8 cellular contexts compared by ENCODE assay signal in the genomic region with DNA sequence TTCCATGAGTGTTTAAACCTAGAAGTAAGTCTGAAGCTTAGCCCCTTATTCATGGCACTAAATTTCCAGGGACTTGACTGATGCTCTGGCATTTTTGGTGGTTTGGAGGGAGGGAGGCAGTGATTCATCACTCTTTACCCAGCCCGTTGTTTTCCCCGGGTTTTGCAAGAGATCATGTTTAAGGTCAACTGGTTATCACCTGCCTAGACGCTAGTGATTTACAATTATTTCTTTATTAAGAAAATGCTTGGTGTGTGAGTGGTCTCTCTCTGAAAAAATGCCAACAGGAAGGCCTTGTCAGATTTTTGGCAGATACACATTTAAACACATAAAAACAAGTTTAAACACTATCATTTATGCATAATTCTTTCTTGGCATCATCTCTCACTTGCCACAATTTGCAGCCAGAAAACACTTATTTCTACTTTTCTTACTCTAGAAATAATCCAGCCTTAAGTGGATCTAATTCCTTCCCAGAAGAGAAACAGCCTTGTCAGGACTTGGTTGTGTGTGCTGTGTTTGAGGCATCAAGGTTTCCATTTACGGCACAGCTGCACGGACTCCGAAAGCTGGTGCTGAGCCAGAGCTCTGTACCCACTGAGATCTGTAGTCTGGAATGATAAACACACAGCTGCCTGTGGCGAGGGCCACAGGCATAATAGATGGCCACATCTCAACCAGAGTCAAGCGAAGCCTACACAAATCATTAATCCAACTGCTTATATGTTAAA.
DNase-seq lines count a peak whose midpoint lies in the region; ATAC-seq and TF ChIP-seq lines count a peak whose summit lies in the region.

No MANE protein-coding gene starts in this region.

- no peak overlapping the region for H3K27ac Mint-ChIP-seq in natural killer cell treated with Interleukin-12 subunit alpha and Interleukin-12 subunit beta and Interleukin-15 and Interleukin-18, amount 100 ng/mL, for 72 hours
- no peak overlapping the region for H3K27ac Mint-ChIP-seq in activated T-cell treated with anti-CD3 and anti-CD28 coated beads, Interleukin-2, amount 50 U/mL, for 72 hours

- ATAC-seq in SK-N-SH treated with all-trans-retinoic acid at 6 μM for 48 hours (peak; percentile 77), HG02763 (IDR thresholded peaks at IDR 0.05; ENCODE audit: unreplicated experiment) (no peak)
- no peak for ATAC-seq in natural killer cell treated with Interleukin-12 subunit alpha and Interleukin-12 subunit beta and Interleukin-15 and Interleukin-18, amount 100 ng/mL, for 72 hours
- ATAC-seq in activated T-cell treated with anti-CD3 and anti-CD28 coated beads, Interleukin-2, amount 50 U/mL, for 72 hours (replicated peaks in 1 of 2): no peak

- H3K27me3 Mint-ChIP-seq in natural killer cell treated with Interleukin-12 subunit alpha and Interleukin-12 subunit beta and Interleukin-15 and Interleukin-18, amount 100 ng/mL, for 72 hours: no peaks in the 10 kb centered on the region
- H3K27me3 Mint-ChIP-seq in activated T-cell treated with anti-CD3 and anti-CD28 coated beads, Interleukin-2, amount 50 U/mL, for 72 hours (ENCODE audit: low read depth): no peaks in the 10 kb centered on the region

- H3K9me3 Mint-ChIP-seq in natural killer cell treated with Interleukin-12 subunit alpha and Interleukin-12 subunit beta and Interleukin-15 and Interleukin-18, amount 100 ng/mL, for 72 hours: no peaks in the 10 kb centered on the region
- peaks cover 2 to 3% of the 10 kb centered on the region in 2 donors for H3K9me3 Mint-ChIP-seq in activated T-cell treated with anti-CD3 and anti-CD28 coated beads, Interleukin-2, amount 50 U/mL, for 72 hours

- no peaks in the 10 kb centered on the region for H3K36me3 Mint-ChIP-seq in natural killer cell treated with Interleukin-12 subunit alpha and Interleukin-12 subunit beta and Interleukin-15 and Interleukin-18, amount 100 ng/mL, for 72 hours
- no peaks in the 10 kb centered on the region for H3K36me3 Mint-ChIP-seq in activated T-cell treated with anti-CD3 and anti-CD28 coated beads, Interleukin-2, amount 50 U/mL, for 72 hours (ENCODE audit: insufficient read depth in 2 of 2)

- no peak overlapping the region for H3K4me3 Mint-ChIP-seq in natural killer cell treated with Interleukin-12 subunit alpha and Interleukin-12 subunit beta and Interleukin-15 and Interleukin-18, amount 100 ng/mL, for 72 hours
- H3K4me3 Mint-ChIP-seq in activated T-cell treated with anti-CD3 and anti-CD28 coated beads, Interleukin-2, amount 50 U/mL, for 72 hours: no peak overlapping the region

- peak; percentile 45 for DNase-seq in DMS79 (lab: John Stamatoyannopoulos, UW)
- no peak for DNase-seq in DMS79 treated with DMSO at 0.1 percent for 48 hours (lab: John Stamatoyannopoulos, UW)
- peak; percentile 93 for DNase-seq in glomerular visceral epithelial cell (ENCODE audit: extremely low spot score)
- DNase-seq in pons (ENCODE audit: low spot score): peak; percentile 93
- DNase-seq in natural killer cell treated with Interleukin-12 subunit alpha and Interleukin-12 subunit beta and Interleukin-15 and Interleukin-18, amount 100 ng/mL, for 72 hours (ENCODE audit: low spot score): no peak
- no peak for DNase-seq in activated T-cell treated with anti-CD3 and anti-CD28 coated beads, Interleukin-2, amount 50 U/mL, for 72 hours

- peaks cover 0 to 3% of the 10 kb centered on the region in 2 donors for H3K4me1 Mint-ChIP-seq in natural killer cell treated with Interleukin-12 subunit alpha and Interleukin-12 subunit beta and Interleukin-15 and Interleukin-18, amount 100 ng/mL, for 72 hours (ENCODE audit: low read depth in 2 of 2)
- no peaks in the 10 kb centered on the region for H3K4me1 Mint-ChIP-seq in activated T-cell treated with anti-CD3 and anti-CD28 coated beads, Interleukin-2, amount 50 U/mL, for 72 hours (ENCODE audit: low read depth)

TF ChIP-seq in SK-N-SH treated with all-trans-retinoic acid at 6 μM for 48 hours, 23 proteins besides CTCF, POLR2A, EP300 and RAD21:
- TF ChIP-seq, protein P1, sequence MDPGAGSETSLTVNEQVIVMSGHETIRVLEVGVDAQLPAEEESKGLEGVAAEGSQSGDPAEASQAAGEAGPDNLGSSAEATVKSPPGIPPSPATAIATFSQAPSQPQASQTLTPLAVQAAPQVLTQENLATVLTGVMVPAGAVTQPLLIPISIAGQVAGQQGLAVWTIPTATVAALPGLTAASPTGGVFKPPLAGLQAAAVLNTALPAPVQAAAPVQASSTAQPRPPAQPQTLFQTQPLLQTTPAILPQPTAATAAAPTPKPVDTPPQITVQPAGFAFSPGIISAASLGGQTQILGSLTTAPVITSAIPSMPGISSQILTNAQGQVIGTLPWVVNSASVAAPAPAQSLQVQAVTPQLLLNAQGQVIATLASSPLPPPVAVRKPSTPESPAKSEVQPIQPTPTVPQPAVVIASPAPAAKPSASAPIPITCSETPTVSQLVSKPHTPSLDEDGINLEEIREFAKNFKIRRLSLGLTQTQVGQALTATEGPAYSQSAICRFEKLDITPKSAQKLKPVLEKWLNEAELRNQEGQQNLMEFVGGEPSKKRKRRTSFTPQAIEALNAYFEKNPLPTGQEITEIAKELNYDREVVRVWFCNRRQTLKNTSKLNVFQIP (CRISPR knock-in tag; IDR thresholded peaks at IDR 0.05; ENCODE audit: borderline replicate concordance, low read depth): peak; percentile 86; the same call in 1 of the 2 replicates
- TF ChIP-seq, protein P2, sequence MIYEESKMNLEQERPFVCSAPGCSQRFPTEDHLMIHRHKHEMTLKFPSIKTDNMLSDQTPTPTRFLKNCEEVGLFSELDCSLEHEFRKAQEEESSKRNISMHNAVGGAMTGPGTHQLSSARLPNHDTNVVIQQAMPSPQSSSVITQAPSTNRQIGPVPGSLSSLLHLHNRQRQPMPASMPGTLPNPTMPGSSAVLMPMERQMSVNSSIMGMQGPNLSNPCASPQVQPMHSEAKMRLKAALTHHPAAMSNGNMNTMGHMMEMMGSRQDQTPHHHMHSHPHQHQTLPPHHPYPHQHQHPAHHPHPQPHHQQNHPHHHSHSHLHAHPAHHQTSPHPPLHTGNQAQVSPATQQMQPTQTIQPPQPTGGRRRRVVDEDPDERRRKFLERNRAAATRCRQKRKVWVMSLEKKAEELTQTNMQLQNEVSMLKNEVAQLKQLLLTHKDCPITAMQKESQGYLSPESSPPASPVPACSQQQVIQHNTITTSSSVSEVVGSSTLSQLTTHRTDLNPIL (CRISPR knock-in tag; IDR thresholded peaks at IDR 0.05; ENCODE audit: low read depth): no peak
- TF ChIP-seq ISL1 (CRISPR knock-in tag; IDR thresholded peaks at IDR 0.05): peak; percentile 86
- TF ChIP-seq CSDC2 (CRISPR knock-in tag; IDR thresholded peaks at IDR 0.05): no peak
- TF ChIP-seq, protein P3, sequence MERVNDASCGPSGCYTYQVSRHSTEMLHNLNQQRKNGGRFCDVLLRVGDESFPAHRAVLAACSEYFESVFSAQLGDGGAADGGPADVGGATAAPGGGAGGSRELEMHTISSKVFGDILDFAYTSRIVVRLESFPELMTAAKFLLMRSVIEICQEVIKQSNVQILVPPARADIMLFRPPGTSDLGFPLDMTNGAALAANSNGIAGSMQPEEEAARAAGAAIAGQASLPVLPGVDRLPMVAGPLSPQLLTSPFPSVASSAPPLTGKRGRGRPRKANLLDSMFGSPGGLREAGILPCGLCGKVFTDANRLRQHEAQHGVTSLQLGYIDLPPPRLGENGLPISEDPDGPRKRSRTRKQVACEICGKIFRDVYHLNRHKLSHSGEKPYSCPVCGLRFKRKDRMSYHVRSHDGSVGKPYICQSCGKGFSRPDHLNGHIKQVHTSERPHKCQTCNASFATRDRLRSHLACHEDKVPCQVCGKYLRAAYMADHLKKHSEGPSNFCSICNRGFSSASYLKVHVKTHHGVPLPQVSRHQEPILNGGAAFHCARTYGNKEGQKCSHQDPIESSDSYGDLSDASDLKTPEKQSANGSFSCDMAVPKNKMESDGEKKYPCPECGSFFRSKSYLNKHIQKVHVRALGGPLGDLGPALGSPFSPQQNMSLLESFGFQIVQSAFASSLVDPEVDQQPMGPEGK (CRISPR knock-in tag; IDR thresholded peaks at IDR 0.05; ENCODE audit: borderline replicate concordance): peak; percentile 60
- TF ChIP-seq TOX (CRISPR knock-in tag; IDR thresholded peaks at IDR 0.05; ENCODE audit: borderline replicate concordance): peak; percentile 70
- no peak for TF ChIP-seq SNAI2 (CRISPR knock-in tag; IDR thresholded peaks at IDR 0.05)
- TF ChIP-seq RARB (CRISPR knock-in tag; IDR thresholded peaks at IDR 0.05): no peak
- TF ChIP-seq PPARA (CRISPR knock-in tag; IDR thresholded peaks at IDR 0.05; ENCODE audit: borderline replicate concordance): no peak
- TF ChIP-seq ZC3H10 (CRISPR knock-in tag; IDR thresholded peaks at IDR 0.05): 0 out of 2 replicates have a peak, but pooled peaks have one; percentile 37
- TF ChIP-seq TCF4 (CRISPR knock-in tag; IDR thresholded peaks at IDR 0.05; ENCODE audit: borderline replicate concordance): no peak

Comparison
In these comparisons a context has a peak if more than half of its experiments do, and no peak if none do; other contexts are left out.
1. DNase-seq: peak in DMS79 (single experiment), glomerular visceral epithelial cell (single experiment) and pons (single experiment); none in DMS79 treated with DMSO at 0.1 percent for 48 hours (single experiment), natural killer cell treated with Interleukin-12 subunit alpha and Interleukin-12 subunit beta and Interleukin-15 and Interleukin-18, amount 100 ng/mL, for 72 hours (single experiment) and activated T-cell treated with anti-CD3 and anti-CD28 coated beads, Interleukin-2, amount 50 U/mL, for 72 hours (0 of 2).